Comparison of ENCODE assay signal across 9 cellular contexts in genomic region chr1:15578921-15579682, GRCh38. TPM values are rescaled to one million over a fixed set of nuclear protein-coding genes. Genes with fewer than 3 reads are reported as not detected.
DNase-seq lines count a peak whose midpoint lies in the region; ATAC-seq and TF ChIP-seq lines count a peak whose summit lies in the region.
"Had no signal": no experiment of that assay in that cellular context is flagged by ENCODE, and none has a peak within 500 bp of the region (broad histone marks: within the 10 kb centered on the region; RNA-seq: fewer than 3 reads in every experiment).

No MANE protein-coding gene starts in this region.

- peak overlapping the region; percentile 33 for H3K4me3 Mint-ChIP-seq in activated naive CD8-positive, alpha-beta T cell

- no peak for ATAC-seq in GM18505 (IDR thresholded peaks at IDR 0.05; ENCODE audit: unreplicated experiment)
- ATAC-seq in psoas muscle, result peak; percentile 2 to 16 (median 10)

- H3K27ac Mint-ChIP-seq in activated naive CD8-positive, alpha-beta T cell, result peak overlapping the region; percentile 93

- H3K27ac ChIP-seq in Peyer's patch (peak overlapping the region in 3 of 4 donors; percentile 3 to 72 (median 64)), psoas muscle (peak overlapping the region; percentile 95)

- intact Hi-C loops in psoas muscle (cut with DNase I), result no loop called here

- WGBS in psoas muscle, 3 donors, result 67 to 69% (median 67%) methylated on average over 16 of the region's 16 CpGs

- H3K36me3 Mint-ChIP-seq in activated naive CD8-positive, alpha-beta T cell, result peaks cover 4% of the 10 kb centered on the region

- H3K9me3 Mint-ChIP-seq in activated naive CD8-positive, alpha-beta T cell (ENCODE audit: low read depth), result no peaks in the 10 kb centered on the region

- H3K36me3 ChIP-seq in Peyer's patch (peaks cover 0 to 18% (median 0%) of the 10 kb centered on the region in 3 donors), psoas muscle (ENCODE audit: insufficient read depth in 1 of 2, low read depth in 1 of 2) (no peaks in the 10 kb centered on the region)

- H3K27me3 ChIP-seq in Peyer's patch, result no peaks in the 10 kb centered on the region
- no peaks in the 10 kb centered on the region for H3K27me3 ChIP-seq in psoas muscle (ENCODE audit: insufficient read depth in 3 of 3, low read length in 2 of 3)

- no peaks in the 10 kb centered on the region for H3K9me3 ChIP-seq in Peyer's patch
- H3K9me3 ChIP-seq in psoas muscle, result no peaks in the 10 kb centered on the region

- TF ChIP-seq POLR2A in GM18505 (IDR thresholded peaks at IDR 0.05; ENCODE audit: borderline replicate concordance, extremely low read depth, insufficient read depth, insufficient read length) (peak; percentile 30), Peyer's patch (IDR thresholded peaks at IDR 0.05) (no peak)

- DNase-seq in Peyer's patch, result peak in 2 of 3 donors; percentile 53 to 57
- no peak for DNase-seq in psoas muscle
- DNase-seq in AG08396 (ENCODE audit: low spot score), result no peak
- DNase-seq in NCI-H128 (lab: John Stamatoyannopoulos, UW; ENCODE audit: unreplicated experiment), result no peak
- DNase-seq in NCI-H187 treated with DMSO at 0.1 percent for 48 hours (lab: John Stamatoyannopoulos, UW), result no peak
- no peak for DNase-seq in HuH-7 (ENCODE audit: low spot score)
- DNase-seq: NCI-H1105 treated with DMSO at 0.1 percent for 48 hours had no signal

- H3K4me3 ChIP-seq in Peyer's patch, result no peak overlapping the region
- H3K4me3 ChIP-seq in psoas muscle, result peak overlapping the region; percentile 31

- TF ChIP-seq CTCF in Peyer's patch (IDR thresholded peaks at IDR 0.05) (no peak), psoas muscle (IDR thresholded peaks at IDR 0.05) (no peak)

- H3K27me3 Mint-ChIP-seq in activated naive CD8-positive, alpha-beta T cell, result no peaks in the 10 kb centered on the region

- H3K4me1 ChIP-seq in Peyer's patch (peaks cover 0 to 10% (median 9%) of the 10 kb centered on the region in 4 donors), psoas muscle (peaks cover 53% of the 10 kb centered on the region)

- H3K4me1 Mint-ChIP-seq in activated naive CD8-positive, alpha-beta T cell (ENCODE audit: low read depth), result peaks cover 49% of the 10 kb centered on the region

RNA-seq across cellular contexts. Expression of gene AGMAT, which starts 5.7 kb away (rescaled TPM):
- 10 to 100 TPM; 15.7 to 45.4 (median 39.6) TPM for total RNA-seq in Peyer's patch
- 10 to 100 TPM in 1 of 4 donors, 1 to 10 TPM in 3; 2.6 to 12.6 (median 3.4) TPM for total RNA-seq in psoas muscle
- 1 to 10 TPM; 2.6 to 8.1 (median 7.2) TPM for polyA plus RNA-seq in psoas muscle

RNA-seq across cellular contexts. Expression of gene DDI2, which starts 38.2 kb away (rescaled TPM):
- total RNA-seq in Peyer's patch (10 to 100 TPM; 56.0 to 97.1 (median 68.5) TPM), psoas muscle (10 to 100 TPM; 23.8 to 80.2 (median 39.5) TPM)
- polyA plus RNA-seq in psoas muscle, result 10 to 100 TPM in 2 of 3 donors, 1 to 10 TPM in 1; 4.8 to 35.4 (median 18.7) TPM

RNA-seq across cellular contexts. Expression of gene DNAJC16, which starts 52.5 kb away (rescaled TPM):
- total RNA-seq in Peyer's patch, result 10 to 100 TPM; 20.8 to 64.4 (median 31.8) TPM
- total RNA-seq in psoas muscle, result 10 to 100 TPM; 17.2 to 29.9 (median 22.7) TPM
- 10 to 100 TPM in 1 of 3 donors, 1 to 10 TPM in 2; 6.8 to 16.2 (median 6.8) TPM for polyA plus RNA-seq in psoas muscle

RNA-seq across cellular contexts. Expression of gene CASP9, which starts 55.1 kb away (rescaled TPM):
- 10 to 100 TPM in 3 of 4 donors, 1 to 10 TPM in 1; 7.4 to 34.0 (median 26.2) TPM for total RNA-seq in Peyer's patch
- total RNA-seq in psoas muscle, result 1 to 10 TPM; 6.1 to 8.9 (median 7.4) TPM
- polyA plus RNA-seq in psoas muscle, result 10 to 100 TPM in 1 of 3 donors, 1 to 10 TPM in 2; 5.3 to 10.5 (median 9.9) TPM

Comparison
In these comparisons a context has a peak if more than half of its experiments do, and no peak if none do; other contexts are left out.
1. DNase-seq: peak in Peyer's patch (2 of 3); none in psoas muscle (0 of 2), AG08396 (single experiment), NCI-H128 (single experiment), NCI-H187 treated with DMSO at 0.1 percent for 48 hours (single experiment) and HuH-7 (single experiment).